12 cellular contexts compared by ENCODE assay signal in genomic region chr3:114456742-114457141, GRCh38.
DNase-seq lines count a peak whose midpoint lies in the region; ATAC-seq and TF ChIP-seq lines count a peak whose summit lies in the region.
"Had no signal": no experiment of that assay in that cellular context is flagged by ENCODE, and none has a peak within 500 bp of the region (broad histone marks: within the 10 kb centered on the region; RNA-seq: fewer than 3 reads in every experiment).

No MANE protein-coding gene starts in this region.

- POLR2A ChIA-PET in activated CD4-positive, alpha-beta T cell treated with anti-CD3 and anti-CD28 coated beads for 36 hours (lab: Charles Lee): no interaction called here

- peaks cover 4% of the 10 kb centered on the region for H3K4me1 Mint-ChIP-seq in activated CD4-positive, alpha-beta T cell treated with anti-CD3 and anti-CD28 coated beads for 36 hours
- peaks cover 8% of the 10 kb centered on the region for H3K4me1 Mint-ChIP-seq in glutamatergic neuron (ENCODE audit: low read depth, unreplicated experiment)

- H3K4me3 ChIP-seq in urinary bladder (ENCODE audit: low read depth, low read length) (no peak overlapping the region), testis (no peak overlapping the region), uterus (no peak overlapping the region)

- TF ChIP-seq POLR2A in testis (IDR thresholded peaks at IDR 0.05) (no peak), uterus (IDR thresholded peaks at IDR 0.05) (no peak)

- H3K36me3 ChIP-seq in urinary bladder (ENCODE audit: insufficient read depth) (no peaks in the 10 kb centered on the region), testis (ENCODE audit: low read depth, missing control alignments) (no peaks in the 10 kb centered on the region), uterus (no peaks in the 10 kb centered on the region)

- H3K27me3 Mint-ChIP-seq in activated CD4-positive, alpha-beta T cell treated with anti-CD3 and anti-CD28 coated beads for 36 hours: no peaks in the 10 kb centered on the region
- H3K27me3 Mint-ChIP-seq in glutamatergic neuron (ENCODE audit: unreplicated experiment): no peaks in the 10 kb centered on the region
- H3K27me3 Mint-ChIP-seq: stimulated activated naive CD8-positive, alpha-beta T cell treated with anti-CD3 and anti-CD28 coated beads, Interleukin-15, Interleukin-2, amounts not matched to agents 100 ng/mL and 50 ng/mL, for 24 hours had no signal

- no peak for TF ChIP-seq CTCF in glutamatergic neuron (IDR thresholded peaks at IDR 0.05; ENCODE audit: partially characterized antibody, unreplicated experiment)
- no peak for TF ChIP-seq CTCF in testis (IDR thresholded peaks at IDR 0.05)
- no peak for TF ChIP-seq CTCF in uterus (IDR thresholded peaks at IDR 0.05)

- DNase-seq in activated CD4-positive, alpha-beta T cell treated with anti-CD3 and anti-CD28 coated beads for 36 hours: no peak
- no peak for DNase-seq in activated CD4-positive, alpha-beta T cell treated with anti-CD3 and anti-CD28 coated beads for 4 hours
- DNase-seq in glutamatergic neuron: no peak
- no peak for DNase-seq in testis
- DNase-seq in uterus: no peak
- DNase-seq: activated naive CD4-positive, alpha-beta T cell treated with anti-CD3 and anti-CD28 coated beads for 36 hours; NCI-H1105 had no signal

- no peaks in the 10 kb centered on the region for H3K36me3 Mint-ChIP-seq in activated CD4-positive, alpha-beta T cell treated with anti-CD3 and anti-CD28 coated beads for 36 hours (ENCODE audit: low read depth)
- H3K36me3 Mint-ChIP-seq in glutamatergic neuron (ENCODE audit: unreplicated experiment): no peaks in the 10 kb centered on the region

- H3K27ac Mint-ChIP-seq in activated CD4-positive, alpha-beta T cell treated with anti-CD3 and anti-CD28 coated beads for 36 hours: no peak overlapping the region
- H3K27ac Mint-ChIP-seq in glutamatergic neuron (ENCODE audit: unreplicated experiment): no peak overlapping the region
- H3K27ac Mint-ChIP-seq: activated naive CD4-positive, alpha-beta T cell treated with anti-CD3 and anti-CD28 coated beads for 36 hours; stimulated activated naive CD8-positive, alpha-beta T cell treated with anti-CD3 and anti-CD28 coated beads, Interleukin-15, Interleukin-2, amounts not matched to agents 100 ng/mL and 50 ng/mL, for 24 hours; T-helper 2 cell treated with Interferon-gamma antibody and Interleukin-4, amounts not matched to agents 5 μg/mL and 100 μg/mL, for 36 hours had no signal

- no peak overlapping the region for H3K4me3 Mint-ChIP-seq in activated CD4-positive, alpha-beta T cell treated with anti-CD3 and anti-CD28 coated beads for 36 hours
- no peak overlapping the region for H3K4me3 Mint-ChIP-seq in glutamatergic neuron (ENCODE audit: unreplicated experiment)
- H3K4me3 Mint-ChIP-seq: activated naive CD4-positive, alpha-beta T cell treated with anti-CD3 and anti-CD28 coated beads for 36 hours; stimulated activated naive CD8-positive, alpha-beta T cell treated with anti-CD3 and anti-CD28 coated beads, Interleukin-15, Interleukin-2, amounts not matched to agents 100 ng/mL and 50 ng/mL, for 24 hours; T-helper 2 cell treated with Interferon-gamma antibody and Interleukin-4, amounts not matched to agents 5 μg/mL and 100 μg/mL, for 36 hours had no signal

- 94% methylated on average over 4 of the region's 4 CpGs for WGBS in urinary bladder
- 65 to 87% methylated on average over 4 of the region's 4 CpGs for WGBS in testis, 2 donors

- peaks cover 2% of the 10 kb centered on the region for H3K4me1 ChIP-seq in urinary bladder (ENCODE audit: insufficient read depth)
- peaks cover 6% of the 10 kb centered on the region for H3K4me1 ChIP-seq in testis
- H3K4me1 ChIP-seq in uterus: no peaks in the 10 kb centered on the region

- H3K27ac ChIP-seq in urinary bladder (ENCODE audit: low read depth) (peak overlapping the region; percentile 0), testis (no peak overlapping the region), uterus (no peak overlapping the region)

- no peaks in the 10 kb centered on the region for H3K27me3 ChIP-seq in testis
- H3K27me3 ChIP-seq in uterus: no peaks in the 10 kb centered on the region

- H3K9me3 ChIP-seq in testis (no peaks in the 10 kb centered on the region), uterus (no peaks in the 10 kb centered on the region)

- intact Hi-C loops in activated CD4-positive, alpha-beta T cell treated with anti-CD3 and anti-CD28 coated beads for 36 hours (cut with DNase I, micrococcal nuclease): no loop called here
- intact Hi-C loops in testis (cut with DNase I; ENCODE audit: low total_unique reads): no loop called here
- intact Hi-C loops in uterus (cut with DNase I; ENCODE audit: low total_unique reads): no loop called here

- peak; percentile 30 for ATAC-seq in activated CD4-positive, alpha-beta T cell treated with anti-CD3 and anti-CD28 coated beads for 36 hours
- ATAC-seq in HG02571 (IDR thresholded peaks at IDR 0.05; ENCODE audit: unreplicated experiment) (peak; percentile 65), HG03469 (IDR thresholded peaks at IDR 0.05; ENCODE audit: unreplicated experiment) (peak; percentile 85)

- CTCF ChIA-PET in activated CD4-positive, alpha-beta T cell treated with anti-CD3 and anti-CD28 coated beads for 36 hours (lab: Charles Lee): interaction anchor here (1.0 kb wide), 1 partner anchor 37 kb away, joined by 3 read pairs; no protein-coding TSS in a partner anchor

- no peaks in the 10 kb centered on the region for H3K9me3 Mint-ChIP-seq in activated CD4-positive, alpha-beta T cell treated with anti-CD3 and anti-CD28 coated beads for 36 hours (ENCODE audit: low read depth)
- H3K9me3 Mint-ChIP-seq in glutamatergic neuron (ENCODE audit: unreplicated experiment): peaks cover 2% of the 10 kb centered on the region
- H3K9me3 Mint-ChIP-seq: activated naive CD4-positive, alpha-beta T cell treated with anti-CD3 and anti-CD28 coated beads for 36 hours; stimulated activated naive CD8-positive, alpha-beta T cell treated with anti-CD3 and anti-CD28 coated beads, Interleukin-15, Interleukin-2, amounts not matched to agents 100 ng/mL and 50 ng/mL, for 24 hours; T-helper 2 cell treated with Interferon-gamma antibody and Interleukin-4, amounts not matched to agents 5 μg/mL and 100 μg/mL, for 36 hours had no signal

Comparison
In these comparisons a context has a peak if more than half of its experiments do, and no peak if none do; other contexts are left out.
1. ATAC-seq: peak in every context shown above with its lines; median percentile 85 in HG03469; 65 in HG02571; 30 in activated CD4-positive, alpha-beta T cell treated with anti-CD3 and anti-CD28 coated beads for 36 hours.